In genomic region chr20:19552144-19552895, GRCh38 we compare ENCODE assay signal across 10 cellular contexts.
DNase-seq lines count a peak whose midpoint lies in the region; ATAC-seq, FAIRE-seq and TF ChIP-seq lines count a peak whose summit lies in the region.
"Had no signal": no experiment of that assay in that cellular context is flagged by ENCODE, and none has a peak within 500 bp of the region (broad histone marks: within the 10 kb centered on the region; RNA-seq: fewer than 3 reads in every experiment).

No MANE protein-coding gene starts in this region.

- no peak for TF ChIP-seq POLR2A in NB4 (IDR thresholded peaks at IDR 0.05; ENCODE audit: extremely low read depth, insufficient read length)
- TF ChIP-seq POLR2A in suprapubic skin (IDR thresholded peaks at IDR 0.05): no peak

- no peak overlapping the region for H3K9ac ChIP-seq in keratinocyte (ENCODE audit: control insufficient read depth, extremely low read depth, insufficient read depth, low read length)
- H3K9ac ChIP-seq in smooth muscle cell (ENCODE audit: low read depth): no peak overlapping the region

- no peak for FAIRE-seq in keratinocyte (lab: Jason Lieb, UNC)
- FAIRE-seq: astrocyte had no signal

- peaks cover 8% of the 10 kb centered on the region for H3K4me1 ChIP-seq in keratinocyte (ENCODE audit: control insufficient read depth, extremely low read depth, insufficient read depth, low read length)
- H3K4me1 ChIP-seq in smooth muscle cell (ENCODE audit: low read depth): peaks cover 13% of the 10 kb centered on the region
- H3K4me1 ChIP-seq in suprapubic skin: peaks cover 16% of the 10 kb centered on the region

- H3K79me2 ChIP-seq in keratinocyte (ENCODE audit: control insufficient read depth, insufficient read depth, low read length) (no peaks in the 10 kb centered on the region), smooth muscle cell (ENCODE audit: low read depth) (no peaks in the 10 kb centered on the region)

- H3K9me3 ChIP-seq in keratinocyte (ENCODE audit: control insufficient read depth, low read depth, low read length) (no peaks in the 10 kb centered on the region), smooth muscle cell (replicated peaks; ENCODE audit: low read depth) (no peaks in the 10 kb centered on the region), suprapubic skin (no peaks in the 10 kb centered on the region)

- H3K4me2 ChIP-seq in keratinocyte (ENCODE audit: control insufficient read depth, extremely low read depth, insufficient read depth, low read depth, low read length) (peak overlapping the region; percentile 42), smooth muscle cell (peak overlapping the region; percentile 28)

- H2AFZ ChIP-seq in keratinocyte (ENCODE audit: control insufficient read depth, low read length): peak overlapping the region; percentile 26
- no peak overlapping the region for H2AFZ ChIP-seq in smooth muscle cell (ENCODE audit: low read depth)

- WGBS in smooth muscle cell (ENCODE audit: low lambda C conversion rate): 31% methylated on average over 4 of the region's 4 CpGs
- 51% methylated on average over 4 of the region's 4 CpGs for WGBS in suprapubic skin

- H3K9me1 ChIP-seq in keratinocyte (ENCODE audit: control insufficient read depth, extremely low read depth, insufficient read depth, low read length): no peaks in the 10 kb centered on the region

- no peak for TF ChIP-seq EP300 in suprapubic skin (IDR thresholded peaks at IDR 0.05)

- H3K4me3 ChIP-seq in NB4 (ENCODE audit: low read depth, low read length) (no peak overlapping the region), keratinocyte (ENCODE audit: control insufficient read depth in 2 of 3, extremely low read depth in 1 of 3, insufficient read depth in 2 of 3, low read depth in 1 of 3, low read length in 3 of 3) (no peak overlapping the region), smooth muscle cell (no peak overlapping the region), suprapubic skin (no peak overlapping the region)

- no peaks in the 10 kb centered on the region for H3K36me3 ChIP-seq in keratinocyte (ENCODE audit: control insufficient read depth in 2 of 2, extremely low read depth in 1 of 2, insufficient read depth in 2 of 2, low read length in 2 of 2)
- no peaks in the 10 kb centered on the region for H3K36me3 ChIP-seq in smooth muscle cell (ENCODE audit: low read depth)
- H3K36me3 ChIP-seq in suprapubic skin: no peaks in the 10 kb centered on the region

- TF ChIP-seq CTCF in NB4 (IDR thresholded peaks at IDR 0.05; ENCODE audit: low read depth, low read length): no peak
- no peak for TF ChIP-seq CTCF in keratinocyte (optimal IDR thresholded peaks at IDR 0.05 in 1 of 3, IDR thresholded peaks at IDR 0.05 in 1 of 3, conservative IDR thresholded peaks at IDR 0.05 in 1 of 3; ENCODE audit: extremely low read depth in 1 of 3, insufficient read depth in 2 of 3, low read length in 3 of 3)
- no peak for TF ChIP-seq CTCF in smooth muscle cell (IDR thresholded peaks at IDR 0.05; ENCODE audit: borderline replicate concordance, insufficient read depth, poor library complexity, severe bottlenecking)
- no peak for TF ChIP-seq CTCF in suprapubic skin (IDR thresholded peaks at IDR 0.05)

- no peaks in the 10 kb centered on the region for H3F3A ChIP-seq in smooth muscle cell (ENCODE audit: low read depth)

- dilution Hi-C loops in keratinocyte (cut with MboI; ENCODE audit: extremely low pct_ligation_motif_present, low sequenced_read_pairs): no loop called here

- H3K27ac ChIP-seq in keratinocyte (ENCODE audit: control insufficient read depth, insufficient read depth, low read length) (no peak overlapping the region), smooth muscle cell (ENCODE audit: low read depth) (no peak overlapping the region), suprapubic skin (no peak overlapping the region)

- ATAC-seq in HG02973 (IDR thresholded peaks at IDR 0.05; ENCODE audit: unreplicated experiment) (no peak), GM19397 (IDR thresholded peaks at IDR 0.05; ENCODE audit: unreplicated experiment) (no peak)

- peak; percentile 5 for DNase-seq in NB4 (ENCODE audit: low read depth)
- DNase-seq in amniotic epithelial cell (ENCODE audit: low read depth): peak; percentile 42
- no peak for DNase-seq in keratinocyte (ENCODE audit: low read depth, low spot score)
- no peak for DNase-seq in smooth muscle cell (lab: John Stamatoyannopoulos, UW; ENCODE audit: unreplicated experiment)
- no peak for DNase-seq in suprapubic skin (ENCODE audit: low spot score in 2 of 2)
- DNase-seq: activated CD4-positive, alpha-beta T cell treated with anti-CD3 and anti-CD28 coated beads, Interleukin-2, amount 50 U/mL, for 4 hours; Karpas-422 had no signal

- H4K20me1 ChIP-seq in keratinocyte (ENCODE audit: control insufficient read depth, extremely low read depth, insufficient read depth, low read length): no peaks in the 10 kb centered on the region
- no peaks in the 10 kb centered on the region for H4K20me1 ChIP-seq in smooth muscle cell (ENCODE audit: low read depth)

- H3K27me3 ChIP-seq in keratinocyte (ENCODE audit: control insufficient read depth, extremely low read depth, insufficient read depth, low read length): no peaks in the 10 kb centered on the region
- no peaks in the 10 kb centered on the region for H3K27me3 ChIP-seq in smooth muscle cell (ENCODE audit: low read depth)
- no peaks in the 10 kb centered on the region for H3K27me3 ChIP-seq in suprapubic skin

Comparison
In these comparisons a context has a peak if more than half of its experiments do, and no peak if none do; other contexts are left out.
1. DNase-seq: peak in NB4 (single experiment) and amniotic epithelial cell (single experiment); none in keratinocyte (single experiment), smooth muscle cell (single experiment) and suprapubic skin (0 of 2).